Comparison of ENCODE assay signal across 11 cellular contexts in genomic region chr12:54497883-54498282, GRCh38. TPM values are rescaled to one million over a fixed set of nuclear protein-coding genes. Genes with fewer than 3 reads are reported as not detected.
A peak's percentile ranks its signal among the peaks of the same experiment; 100 is the strongest.
DNase-seq lines count a peak whose midpoint lies in the region; ATAC-seq and TF ChIP-seq lines count a peak whose summit lies in the region.
"Had no signal": no experiment of that assay in that cellular context is flagged by ENCODE, and none has a peak within 500 bp of the region (broad histone marks: within the 10 kb centered on the region; RNA-seq: fewer than 3 reads in every experiment).

No MANE protein-coding gene starts in this region.

- CTCF ChIA-PET in activated CD4-positive, alpha-beta memory T cell treated with anti-CD3 and anti-CD28 coated beads for 36 hours (lab: Charles Lee) = interaction anchor here (0.7 to 2.9 kb wide), 10 partner anchors 8 to 290 kb away, joined by 3 to 27 read pairs (median 6); no protein-coding TSS in a partner anchor

- H3K4me1 Mint-ChIP-seq in activated CD4-positive, alpha-beta memory T cell treated with anti-CD3 and anti-CD28 coated beads for 36 hours (ENCODE audit: low read depth) = peaks cover 40% of the 10 kb centered on the region
- H3K4me1 Mint-ChIP-seq in natural killer cell treated with Interleukin-12 subunit alpha and Interleukin-12 subunit beta and Interleukin-15 and Interleukin-18, amount 100 ng/mL, for 72 hours (ENCODE audit: low read depth in 2 of 2) = peaks cover 41 to 43% of the 10 kb centered on the region in 2 donors

- peak overlapping the region; percentile 100 for H3K4me3 Mint-ChIP-seq in activated CD4-positive, alpha-beta memory T cell treated with anti-CD3 and anti-CD28 coated beads for 36 hours
- H3K4me3 Mint-ChIP-seq in natural killer cell treated with Interleukin-12 subunit alpha and Interleukin-12 subunit beta and Interleukin-15 and Interleukin-18, amount 100 ng/mL, for 72 hours = peak overlapping the region; percentile 96

- H3K36me3 ChIP-seq in DOHH2 (ENCODE audit: control insufficient read depth, low read length) (peaks cover 30% of the 10 kb centered on the region), BE2C (no peaks in the 10 kb centered on the region)
- H3K36me3 ChIP-seq: HAP-1 had no signal

- no peaks in the 10 kb centered on the region for H3K27me3 Mint-ChIP-seq in activated CD4-positive, alpha-beta memory T cell treated with anti-CD3 and anti-CD28 coated beads for 36 hours
- H3K27me3 Mint-ChIP-seq in natural killer cell treated with Interleukin-12 subunit alpha and Interleukin-12 subunit beta and Interleukin-15 and Interleukin-18, amount 100 ng/mL, for 72 hours = no peaks in the 10 kb centered on the region

- ATAC-seq in GM21447 (IDR thresholded peaks at IDR 0.05; ENCODE audit: unreplicated experiment) = peak; percentile 1
- ATAC-seq in natural killer cell treated with Interleukin-12 subunit alpha and Interleukin-12 subunit beta and Interleukin-15 and Interleukin-18, amount 100 ng/mL, for 72 hours = no peak
- no peak for ATAC-seq in HG02623 (IDR thresholded peaks at IDR 0.05; ENCODE audit: unreplicated experiment)

- peak overlapping the region; percentile 98 for H3K27ac Mint-ChIP-seq in activated CD4-positive, alpha-beta memory T cell treated with anti-CD3 and anti-CD28 coated beads for 36 hours
- H3K27ac Mint-ChIP-seq in natural killer cell treated with Interleukin-12 subunit alpha and Interleukin-12 subunit beta and Interleukin-15 and Interleukin-18, amount 100 ng/mL, for 72 hours = peak overlapping the region; percentile 70 to 93

- intact Hi-C loops in activated CD4-positive, alpha-beta memory T cell treated with anti-CD3 and anti-CD28 coated beads for 36 hours (cut with micrococcal nuclease) = loop anchor here (1.0 to 5.0 kb wide), 5 partner anchors 7 to 484 kb away; partner anchors contain the start of genes CBX5, HNRNPA1 and TESPA1

- H3K27ac ChIP-seq in DOHH2 (ENCODE audit: low read depth, low read length) = peak overlapping the region; percentile 69
- H3K27ac ChIP-seq: RWPE1 had no signal

- H3K4me3 ChIP-seq in DOHH2 (ENCODE audit: low read length) (peak overlapping the region; percentile 76), BE2C (ENCODE audit: low read depth, low read length) (no peak overlapping the region)
- H3K4me3 ChIP-seq: HAP-1 had no signal

- H3K79me2 ChIP-seq in DOHH2 (ENCODE audit: control insufficient read depth, low read length) = peaks cover 46% of the 10 kb centered on the region

- H3K9me3 ChIP-seq in DOHH2 (ENCODE audit: control insufficient read depth, insufficient read depth, low read length) (no peaks in the 10 kb centered on the region), BE2C (no peaks in the 10 kb centered on the region)
- H3K9me3 ChIP-seq: HAP-1 had no signal

- POLR2A ChIA-PET in activated CD4-positive, alpha-beta memory T cell treated with anti-CD3 and anti-CD28 coated beads for 36 hours (lab: Charles Lee) = interaction anchor here (0.8 to 2.3 kb wide), 7 partner anchors 22 to 139 kb away, joined by 3 to 7 read pairs (median 4); partner anchors contain the start of gene GTSF1

- no peaks in the 10 kb centered on the region for H3K9me3 Mint-ChIP-seq in activated CD4-positive, alpha-beta memory T cell treated with anti-CD3 and anti-CD28 coated beads for 36 hours
- no peaks in the 10 kb centered on the region for H3K9me3 Mint-ChIP-seq in natural killer cell treated with Interleukin-12 subunit alpha and Interleukin-12 subunit beta and Interleukin-15 and Interleukin-18, amount 100 ng/mL, for 72 hours

- TF ChIP-seq CTCF in DOHH2 (IDR thresholded peaks at IDR 0.05; ENCODE audit: low read depth, low read length, poor library complexity, severe bottlenecking) = no peak
- TF ChIP-seq CTCF in BE2C (IDR thresholded peaks at IDR 0.05; ENCODE audit: low read depth, low read length) = no peak

- H3K27me3 ChIP-seq in DOHH2 (ENCODE audit: control insufficient read depth, low read length) = no peaks in the 10 kb centered on the region
- H3K27me3 ChIP-seq in BE2C = peaks cover 35% of the 10 kb centered on the region

- H3K9me2 ChIP-seq in DOHH2 (replicated peaks; ENCODE audit: control insufficient read depth, low read length) = no peaks in the 10 kb centered on the region

- no peaks in the 10 kb centered on the region for H4K20me1 ChIP-seq in DOHH2 (ENCODE audit: control insufficient read depth, insufficient read depth, low read depth, low read length)

- H3K4me1 ChIP-seq in DOHH2 (ENCODE audit: control insufficient read depth, low read length) (peaks cover 44% of the 10 kb centered on the region), BE2C (no peaks in the 10 kb centered on the region)
- H3K4me1 ChIP-seq: HAP-1 had no signal

- peak overlapping the region; percentile 53 for H3K4me2 ChIP-seq in DOHH2 (ENCODE audit: low read length)

- H3F3A ChIP-seq in DOHH2 (ENCODE audit: control insufficient read depth, insufficient read depth) = peaks cover 19% of the 10 kb centered on the region

- peaks cover 33% of the 10 kb centered on the region for H3K36me3 Mint-ChIP-seq in activated CD4-positive, alpha-beta memory T cell treated with anti-CD3 and anti-CD28 coated beads for 36 hours
- peaks cover 21% of the 10 kb centered on the region for H3K36me3 Mint-ChIP-seq in natural killer cell treated with Interleukin-12 subunit alpha and Interleukin-12 subunit beta and Interleukin-15 and Interleukin-18, amount 100 ng/mL, for 72 hours

- no peak for DNase-seq in activated CD4-positive, alpha-beta memory T cell treated with anti-CD3 and anti-CD28 coated beads for 36 hours
- DNase-seq in natural killer cell treated with Interleukin-12 subunit alpha and Interleukin-12 subunit beta and Interleukin-15 and Interleukin-18, amount 100 ng/mL, for 72 hours (ENCODE audit: low spot score) = no peak
- DNase-seq in BE2C (no peak), AG08396 (ENCODE audit: low spot score) (no peak)
- DNase-seq in central memory CD4-positive, alpha-beta T cell = no peak

RNA-seq across cellular contexts. Expression of gene NCKAP1L, which starts 0.3 kb away (rescaled TPM):
- 100 to 1,000 TPM; 158 to 160 TPM for total RNA-seq in activated CD4-positive, alpha-beta memory T cell treated with anti-CD3 and anti-CD28 coated beads for 36 hours
- 100 to 1,000 TPM; 143 to 179 TPM for total RNA-seq in natural killer cell treated with Interleukin-12 subunit alpha and Interleukin-12 subunit beta and Interleukin-15 and Interleukin-18, amount 100 ng/mL, for 72 hours
- 0.43 TPM for polyA plus RNA-seq in BE2C (2012; ENCODE audit: insufficient read depth, insufficient read length, low read depth)
- total RNA-seq: epithelial cell of proximal tubule had no signal

RNA-seq across cellular contexts. Expression of gene GTSF1, which starts 24.5 kb away (rescaled TPM):
- 10 to 100 TPM; 11.3 to 13.0 TPM for total RNA-seq in activated CD4-positive, alpha-beta memory T cell treated with anti-CD3 and anti-CD28 coated beads for 36 hours
- total RNA-seq in natural killer cell treated with Interleukin-12 subunit alpha and Interleukin-12 subunit beta and Interleukin-15 and Interleukin-18, amount 100 ng/mL, for 72 hours = 10 to 100 TPM in 1 of 2 donors, 1 to 10 TPM in 1; 7.2 to 10.5 TPM
- polyA plus RNA-seq in BE2C (2012; ENCODE audit: insufficient read depth, insufficient read length, low read depth) = 1.1 TPM
- total RNA-seq: epithelial cell of proximal tubule had no signal

RNA-seq across cellular contexts. Expression of gene PDE1B, which starts 51.5 kb away (rescaled TPM):
- 10 to 100 TPM; 10.4 to 11.1 TPM for total RNA-seq in activated CD4-positive, alpha-beta memory T cell treated with anti-CD3 and anti-CD28 coated beads for 36 hours
- 10 to 100 TPM; 28.4 to 34.6 TPM for total RNA-seq in natural killer cell treated with Interleukin-12 subunit alpha and Interleukin-12 subunit beta and Interleukin-15 and Interleukin-18, amount 100 ng/mL, for 72 hours
- polyA plus RNA-seq in BE2C (2012; ENCODE audit: insufficient read depth, insufficient read length, low read depth) = 0.25 TPM
